In the genomic region with DNA sequence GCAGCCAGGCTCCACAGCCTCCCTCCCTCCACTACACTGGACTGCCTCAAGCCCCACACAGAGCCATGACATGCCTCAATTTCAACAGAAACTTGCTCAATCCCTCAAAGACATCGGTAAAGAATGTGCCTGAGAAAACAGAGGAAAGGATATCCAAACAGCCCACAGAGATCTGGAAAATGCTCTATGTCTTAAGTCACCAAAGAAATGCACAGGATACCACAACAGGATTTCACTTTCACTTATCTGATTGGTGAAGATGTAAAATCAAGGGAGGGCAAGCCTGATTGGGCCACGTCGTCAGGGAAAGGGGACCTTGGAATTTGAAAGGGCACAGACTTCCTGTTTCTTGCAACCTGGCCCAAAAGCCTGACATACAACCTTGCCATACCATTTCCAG, we compare ENCODE assay signal across 19 cellular contexts. TPM values are rescaled to one million over a fixed set of nuclear protein-coding genes. Genes with fewer than 3 reads are reported as not detected.
A peak's percentile ranks its signal among the peaks of the same experiment; 100 is the strongest.
DNase-seq lines count a peak whose midpoint lies in the region; ATAC-seq and TF ChIP-seq lines count a peak whose summit lies in the region.
"Had no signal": no experiment of that assay in that cellular context is flagged by ENCODE, and none has a peak within 500 bp of the region (broad histone marks: within the 10 kb centered on the region; RNA-seq: fewer than 3 reads in every experiment).

No MANE protein-coding gene starts in this region.

- in situ Hi-C loops in astrocyte of the cerebellum (cut with HindIII; ENCODE audit: low sequenced_read_pairs), result no loop called here

- POLR2A ChIA-PET in RWPE1 (lab: Yijun Ruan, JAX; ENCODE audit: low non-redundant PET), result no interaction called here

- TF ChIP-seq CTCF in astrocyte of the cerebellum (IDR thresholded peaks at IDR 0.05; ENCODE audit: low read depth, low read length, missing control alignments) (no peak), RWPE1 (conservative IDR thresholded peaks at IDR 0.05; ENCODE audit: low read depth) (no peak)

- CTCF ChIA-PET in RWPE1 (lab: Yijun Ruan, JAX), result no interaction called here

- H3K27me3 ChIP-seq in H7 (ENCODE audit: control insufficient read depth, insufficient read depth, low read length), result no peaks in the 10 kb centered on the region

- ATAC-seq in GM19351 (IDR thresholded peaks at IDR 0.05; ENCODE audit: unreplicated experiment), result no peak
- no peak for ATAC-seq in sciatic nerve
- no peak for ATAC-seq in HG03108 (IDR thresholded peaks at IDR 0.05; ENCODE audit: unreplicated experiment)
- ATAC-seq: activated naive CD8-positive, alpha-beta T cell treated with anti-CD3 and anti-CD28 coated beads, Interleukin-2, amount 50 U/mL, for 24 hours; left lung had no signal

- H3K4me3 ChIP-seq in H7 (ENCODE audit: insufficient read depth, low read depth, low read length), result no peak overlapping the region
- H3K4me3 ChIP-seq in astrocyte of the cerebellum (ENCODE audit: low read depth, low read length), result no peak overlapping the region
- H3K4me3 ChIP-seq: HAP-1, left lung, spleen had no signal

- no peaks in the 10 kb centered on the region for H3K36me3 ChIP-seq in H7 (replicated peaks; ENCODE audit: control insufficient read depth, insufficient read depth, low read length)
- H3K36me3 ChIP-seq: HAP-1, left lung, spleen had no signal

- no peak overlapping the region for H3K27ac ChIP-seq in RWPE1
- H3K27ac ChIP-seq: left lung, spleen had no signal

- intact Hi-C loops in sciatic nerve (cut with DNase I), result no loop called here

- DNase-seq in AG08395 (ENCODE audit: low spot score) (peak; percentile 75), H7 (peak; percentile 33), astrocyte of the cerebellum (ENCODE audit: low read depth) (peak; percentile 12), glomerular visceral epithelial cell (ENCODE audit: extremely low spot score) (peak; percentile 2), RWPE1 (ENCODE audit: low spot score) (no peak), sciatic nerve (ENCODE audit: low spot score) (no peak)
- DNase-seq: activated CD4-positive, alpha-beta memory T cell treated with anti-CD3 and anti-CD28 coated beads, Interleukin-2, amount 10 ng/mL, durations not matched to agents 7 days and 5 days; activated naive CD8-positive, alpha-beta T cell treated with anti-CD3 and anti-CD28 coated beads, Interleukin-2, amount 50 U/mL, for 24 hours; hypothalamus; left lung; NCI-H1092; NCI-H2107; NCI-H69; SK-N-SH; spleen; stimulated activated naive CD4-positive, alpha-beta T cell treated with Interleukin-2 at 50 U/mL for 16 hours had no signal

RNA-seq across cellular contexts. Expression of a gene that starts 14.2 kb away (rescaled TPM):
- 2.8 and 4.1 TPM in 2 replicates for total RNA-seq in H7 (2014; rRNA removed; shearing (Covaris generic))
- 37.4 TPM for total RNA-seq in sciatic nerve

Comparison
In these comparisons a context has a peak if more than half of its experiments do, and no peak if none do; other contexts are left out.
1. DNase-seq: peak in AG08395 (single experiment), H7 (single experiment), astrocyte of the cerebellum (single experiment) and glomerular visceral epithelial cell (single experiment); none in RWPE1 (single experiment) and sciatic nerve (single experiment).